In genomic region chr13:38539632-38540031, GRCh38 we compare ENCODE assay signal across 1 cellular context.
A peak's percentile ranks its signal among the peaks of the same experiment; 100 is the strongest.
TF ChIP-seq lines count a peak whose summit lies in the region.

No MANE protein-coding gene starts in this region.

TF ChIP-seq in K562, 482 proteins besides CTCF, POLR2A, EP300 and RAD21 (continued from another document):
- no peak for TF ChIP-seq MXD1 (CRISPR knock-in tag; IDR thresholded peaks at IDR 0.05; ENCODE audit: borderline replicate concordance, poor library complexity, severe bottlenecking)
- peak; percentile 72 for TF ChIP-seq ZNF239 (CRISPR knock-in tag; IDR thresholded peaks at IDR 0.05)
- no peak for TF ChIP-seq EHMT2 (IDR thresholded peaks at IDR 0.05)
TF ChIP-seq in K562: peak in this region for 2.
